ENCODE assay signal across 21 cellular contexts in the genomic region with DNA sequence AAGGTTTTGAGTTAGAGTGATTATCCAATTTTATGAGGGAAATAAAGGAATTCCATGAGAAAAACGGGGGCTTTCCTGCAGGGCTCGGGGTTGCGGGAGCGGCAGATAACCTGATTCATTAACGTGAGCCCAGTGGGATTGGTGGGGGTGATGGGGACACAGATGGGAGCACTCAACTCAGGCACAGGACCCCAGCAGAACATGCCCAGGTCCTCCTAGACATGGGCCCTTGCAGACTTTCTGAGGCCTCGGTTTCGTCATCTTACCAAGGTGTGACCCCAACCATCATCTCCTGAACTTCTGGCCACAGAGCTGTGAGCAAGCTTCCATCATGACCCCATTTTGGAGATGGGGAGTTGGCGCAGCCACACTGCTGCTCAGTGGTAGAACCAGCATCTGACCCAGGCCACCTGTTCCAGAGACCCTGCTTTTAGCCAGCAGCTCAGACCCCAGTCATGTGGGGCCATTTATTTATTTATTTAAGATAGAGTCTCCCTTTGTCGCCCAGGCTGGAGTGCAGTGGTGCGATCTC. TPM values are rescaled to one million over a fixed set of nuclear protein-coding genes. Genes with fewer than 3 reads are reported as not detected.
"Had no signal": no experiment of that assay in that cellular context is flagged by ENCODE, and none has a peak within 500 bp of the region (broad histone marks: within the 10 kb centered on the region; RNA-seq: fewer than 3 reads in every experiment).

No MANE protein-coding gene starts in this region.

- H3K27ac ChIP-seq: sigmoid colon, upper lobe of right lung had no signal

- H3K27ac Mint-ChIP-seq: activated CD8-positive, alpha-beta T cell treated with anti-CD3 and anti-CD28 coated beads, Interleukin-2, amount 10 ng/mL, durations not matched to agents 7 days and 5 days; natural killer cell treated with Interleukin-12 subunit alpha and Interleukin-12 subunit beta and Interleukin-15 and Interleukin-18, amount 100 ng/mL, for 72 hours; T-helper 17 cell had no signal

- H3K4me3 ChIP-seq: lung, sigmoid colon, upper lobe of right lung had no signal

- H3K27me3 Mint-ChIP-seq: activated naive CD4-positive, alpha-beta T cell treated with anti-CD3 and anti-CD28 coated beads, Interleukin-2, amount 50 U/mL, for 24 hours; natural killer cell treated with Interleukin-12 subunit alpha and Interleukin-12 subunit beta and Interleukin-15 and Interleukin-18, amount 100 ng/mL, for 72 hours; T-helper 17 cell had no signal

- H3K4me1 ChIP-seq: sigmoid colon had no signal

- DNase-seq: activated CD4-positive, alpha-beta T cell treated with anti-CD3 and anti-CD28 coated beads for 4 hours; activated CD8-positive, alpha-beta memory T cell treated with anti-CD3 and anti-CD28 coated beads, Interleukin-2, amount 50 U/mL, for 4 hours; activated CD8-positive, alpha-beta T cell treated with anti-CD3 and anti-CD28 coated beads, Interleukin-2, amount 10 ng/mL, durations not matched to agents 7 days and 5 days; activated effector memory CD4-positive, alpha-beta T cell treated with anti-CD3 and anti-CD28 coated beads, Interleukin-2, amount 50 U/mL, for 16 hours; activated T-cell treated with anti-CD3 and anti-CD28 coated beads, Interleukin-2, amount 50 U/mL, for 48 hours; foreskin melanocyte; hypothalamus; sigmoid colon; stimulated activated naive CD4-positive, alpha-beta T cell; T-helper 17 cell; upper lobe of right lung had no signal

- FAIRE-seq: astrocyte, colon, keratinocyte had no signal

- H3K9me3 Mint-ChIP-seq: activated naive CD4-positive, alpha-beta T cell treated with anti-CD3 and anti-CD28 coated beads, Interleukin-2, amount 50 U/mL, for 24 hours; natural killer cell treated with Interleukin-12 subunit alpha and Interleukin-12 subunit beta and Interleukin-15 and Interleukin-18, amount 100 ng/mL, for 72 hours; WTC11 had no signal

- H3K9me3 ChIP-seq: sigmoid colon, upper lobe of right lung had no signal

- H3K27me3 ChIP-seq: sigmoid colon, upper lobe of right lung had no signal

- H3K4me3 Mint-ChIP-seq: activated CD8-positive, alpha-beta T cell treated with anti-CD3 and anti-CD28 coated beads, Interleukin-2, amount 10 ng/mL, durations not matched to agents 7 days and 5 days; activated naive CD4-positive, alpha-beta T cell treated with anti-CD3 and anti-CD28 coated beads, Interleukin-2, amount 50 U/mL, for 24 hours; natural killer cell treated with Interleukin-12 subunit alpha and Interleukin-12 subunit beta and Interleukin-15 and Interleukin-18, amount 100 ng/mL, for 72 hours; T-helper 17 cell; WTC11 had no signal

RNA-seq across cellular contexts. Expression of a gene that starts 35.7 kb away (rescaled TPM):
- total RNA-seq: activated CD8-positive, alpha-beta T cell treated with anti-CD3 and anti-CD28 coated beads, Interleukin-2, amount 10 ng/mL, durations not matched to agents 7 days and 5 days; astrocyte; epithelial cell of proximal tubule; lung; natural killer cell treated with Interleukin-12 subunit alpha and Interleukin-12 subunit beta and Interleukin-15 and Interleukin-18, amount 100 ng/mL, for 72 hours; sigmoid colon; upper lobe of right lung; WTC11 had no signal
- polyA plus RNA-seq: adipose tissue, keratinocyte, lung, sigmoid colon, thymus had no signal
